7 cellular contexts compared by ENCODE assay signal in the genomic region with DNA sequence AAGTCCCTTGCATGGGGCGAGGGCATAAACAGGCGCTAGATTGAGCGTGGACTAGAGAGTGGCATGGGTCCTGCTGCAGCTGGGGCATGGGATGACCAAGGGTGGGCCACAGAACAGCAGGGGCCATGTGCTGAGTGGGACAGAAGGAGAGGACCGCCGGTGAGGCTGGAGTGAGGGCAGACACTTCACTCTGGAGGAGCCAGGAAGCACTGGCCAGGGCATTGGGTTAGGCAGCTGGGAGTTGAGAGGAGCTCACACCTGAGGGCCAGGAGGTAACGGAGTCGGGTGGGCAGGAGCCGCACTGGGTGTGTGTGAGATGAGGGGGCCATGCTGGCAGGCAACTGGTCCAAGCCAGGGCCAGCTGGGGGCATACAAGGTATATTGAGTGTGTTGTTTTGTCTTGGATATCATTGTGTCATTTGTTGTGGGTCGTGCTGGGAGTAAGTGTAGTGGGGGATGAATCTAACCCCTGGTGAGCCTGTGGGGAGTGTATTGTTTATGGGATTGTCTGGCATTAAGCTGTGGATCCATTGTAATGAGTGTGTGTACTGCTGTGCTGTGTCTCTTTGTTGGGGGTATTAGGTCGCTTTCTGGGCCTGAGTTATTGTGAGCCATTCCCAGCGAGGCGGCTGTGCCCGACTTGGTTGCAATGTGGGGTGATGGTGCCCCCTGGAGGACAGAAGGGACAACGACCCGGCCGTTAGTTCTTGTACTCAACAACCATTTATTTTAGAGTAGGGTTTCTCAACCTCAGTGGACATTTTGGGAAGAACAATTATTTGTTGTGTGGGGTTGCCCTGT.
DNase-seq lines count a peak whose midpoint lies in the region; ATAC-seq, FAIRE-seq and TF ChIP-seq lines count a peak whose summit lies in the region.
"Not testable (repeated sequence)": the region's sequence is repeated elsewhere in the genome, so short reads cannot be mapped to it uniquely, and the experiment has no call there.

No MANE protein-coding gene starts in this region.

- H3K36me3 Mint-ChIP-seq in T-helper 17 cell (ENCODE audit: low read depth); activated T-helper 17 cell treated with anti-CD3 and anti-CD28 coated beads, Interleukin-2, amount 50 U/mL, for 72 hours (ENCODE audit: low read depth): not testable (repeated sequence)

- TF ChIP-seq CTCF in HepG2 (CRISPR knock-in tag; IDR thresholded peaks at IDR 0.05) = not testable (repeated sequence)

- not testable (repeated sequence) for H3K27me3 ChIP-seq in HepG2 (ENCODE audit: control insufficient read depth in 1 of 2, insufficient read depth in 2 of 2, low read length in 2 of 2)

- not testable (repeated sequence) for H3K4me1 ChIP-seq in HepG2 (ENCODE audit: insufficient read depth, low read length)

- H3K9ac ChIP-seq in HepG2 (ENCODE audit: insufficient read depth, low read depth, low read length) = not testable (repeated sequence)

- FAIRE-seq in HepG2 (lab: Jason Lieb, UNC) = not testable (repeated sequence)

- TF ChIP-seq EP300 in Ishikawa (IDR thresholded peaks at IDR 0.05; ENCODE audit: borderline replicate concordance); HepG2 (IDR thresholded peaks at IDR 0.05; ENCODE audit: low read depth in 2 of 2, low read length in 2 of 2); HepG2 (CRISPR knock-in tag; IDR thresholded peaks at IDR 0.05; ENCODE audit: borderline replicate concordance): not testable (repeated sequence)

- not testable (repeated sequence) for H3K9me3 Mint-ChIP-seq in activated T-helper 17 cell treated with anti-CD3 and anti-CD28 coated beads, Interleukin-2, amount 50 U/mL, for 72 hours

- 9% methylated on average over 16 of the region's 16 CpGs for WGBS in HepG2 (ENCODE audit: low lambda C conversion rate)

- H3K4me1 Mint-ChIP-seq in T-helper 17 cell; activated T-helper 17 cell treated with anti-CD3 and anti-CD28 coated beads, Interleukin-2, amount 50 U/mL, for 72 hours: not testable (repeated sequence)

- not testable (repeated sequence) for H3K4me2 ChIP-seq in HepG2 (ENCODE audit: low read depth, low read length)

- not testable (repeated sequence) for BruUV-seq in HepG2 (replicated peaks; lab: Mats Ljungman, UMichigan)

- TF ChIP-seq RAD21 in Ishikawa (IDR thresholded peaks at IDR 0.05; ENCODE audit: low read depth) = peak; percentile 21
- TF ChIP-seq RAD21 in HepG2 (CRISPR knock-in tag; IDR thresholded peaks at IDR 0.05) = not testable (repeated sequence)

- H3K79me2 ChIP-seq in HepG2 (ENCODE audit: insufficient read depth, low read length) = not testable (repeated sequence)

- CTCF ChIA-PET in HepG2 (lab: Yijun Ruan, JAX; ENCODE audit: low intra/inter-chr PET ratio, low total read pairs) = not testable (repeated sequence)

- TF ChIP-seq POLR2A in HepG2 (IDR thresholded peaks at IDR 0.05; ENCODE audit: insufficient read depth in 1 of 2, low read depth in 2 of 2, low read length in 2 of 2) = not testable (repeated sequence)

- ATAC-seq in GM18519 (IDR thresholded peaks at IDR 0.05; ENCODE audit: low FRiP score, unreplicated experiment) (peak; percentile 59), T-helper 17 cell (peak; percentile 32), Right ventricle myocardium superior (ENCODE audit: poor library complexity) (peak; percentile 81), HepG2 (peak; percentile 93)
- ATAC-seq in activated T-helper 17 cell treated with anti-CD3 and anti-CD28 coated beads, Interleukin-2, amount 50 U/mL, for 72 hours (replicated peaks) = peak; percentile 24

- in situ Hi-C loops in HepG2 (cut with HindIII; ENCODE audit: extremely low pct_ligation_motif_present, low pct_unique_long_range_greater_than_20kb) = not testable (repeated sequence)

- not testable (repeated sequence) for DNase-seq in T-helper 17 cell; Right ventricle myocardium superior; HepG2 (ENCODE audit: low spot score)
- DNase-seq in stimulated activated CD8-positive, alpha-beta memory T cell treated with anti-CD3 and anti-CD28 coated beads, Interleukin-7, amount 100 ng/mL, for 24 hours (ENCODE audit: low read depth) = peak; percentile 1

- not testable (repeated sequence) for H3K27me3 Mint-ChIP-seq in T-helper 17 cell; activated T-helper 17 cell treated with anti-CD3 and anti-CD28 coated beads, Interleukin-2, amount 50 U/mL, for 72 hours

- H3K27ac Mint-ChIP-seq in T-helper 17 cell; activated T-helper 17 cell treated with anti-CD3 and anti-CD28 coated beads, Interleukin-2, amount 50 U/mL, for 72 hours: not testable (repeated sequence)

- H3K4me3 Mint-ChIP-seq in T-helper 17 cell; activated T-helper 17 cell treated with anti-CD3 and anti-CD28 coated beads, Interleukin-2, amount 50 U/mL, for 72 hours: not testable (repeated sequence)

- not testable (repeated sequence) for H3K9me3 ChIP-seq in T-helper 17 cell (ENCODE audit: control insufficient read depth, low read length, poor library complexity, severe bottlenecking); HepG2 (ENCODE audit: low read length)

- H2AFZ ChIP-seq in HepG2 (ENCODE audit: low read length) = not testable (repeated sequence)

- not testable (repeated sequence) for H3K36me3 ChIP-seq in HepG2 (replicated peaks in 1 of 2; ENCODE audit: control insufficient read depth in 1 of 2, insufficient read depth in 2 of 2, low read length in 2 of 2)

- H3K4me3 ChIP-seq in HepG2 (replicated peaks in 1 of 3; ENCODE audit: insufficient read depth in 1 of 3, low read depth in 2 of 3, low read length in 3 of 3) = not testable (repeated sequence)

- H3K27ac ChIP-seq in HepG2 (ENCODE audit: extremely low read length, insufficient read depth, low read length) = not testable (repeated sequence)

- not testable (repeated sequence) for H4K20me1 ChIP-seq in HepG2 (ENCODE audit: insufficient read depth, low read length)

- POLR2A ChIA-PET in HepG2 (lab: Yijun Ruan, JAX) = not testable (repeated sequence)

- intact Hi-C loops in Right ventricle myocardium superior (cut with DNase I); HepG2 (cut with micrococcal nuclease; ENCODE audit: unreplicated experiment): not testable (repeated sequence)

TF ChIP-seq in HepG2, 621 proteins besides CTCF, POLR2A, EP300 and RAD21:
- peak; percentile 62 for TF ChIP-seq STAG1 (CRISPR knock-in tag; IDR thresholded peaks at IDR 0.05)

Comparison
In these comparisons a context has a peak if more than half of its experiments do, and no peak if none do; other contexts are left out.
1. ATAC-seq: peak in every context shown above with its lines; median percentile 93 in HepG2; 81 in Right ventricle myocardium superior; 59 in GM18519; 32 in T-helper 17 cell; 24 in activated T-helper 17 cell treated with anti-CD3 and anti-CD28 coated beads, Interleukin-2, amount 50 U/mL, for 72 hours.